Comparison of ENCODE assay signal across 19 cellular contexts in genomic region chr11:120390585-120390922, GRCh38. TPM values are rescaled to one million over a fixed set of nuclear protein-coding genes. Genes with fewer than 3 reads are reported as not detected.
DNase-seq lines count a peak whose midpoint lies in the region; ATAC-seq, FAIRE-seq and TF ChIP-seq lines count a peak whose summit lies in the region.
"Had no signal": no experiment of that assay in that cellular context is flagged by ENCODE, and none has a peak within 500 bp of the region (broad histone marks: within the 10 kb centered on the region; RNA-seq: fewer than 3 reads in every experiment).

No MANE protein-coding gene starts in this region.

- no peaks in the 10 kb centered on the region for H3K36me3 Mint-ChIP-seq in activated T-cell treated with anti-CD3 and anti-CD28 coated beads, Interleukin-2, amount 50 U/mL, for 24 hours (ENCODE audit: low read depth)
- H3K36me3 Mint-ChIP-seq: CD8-positive, alpha-beta T cell had no signal

- H3K9me3 Mint-ChIP-seq in activated T-cell treated with anti-CD3 and anti-CD28 coated beads, Interleukin-2, amount 50 U/mL, for 24 hours = peaks cover 4% of the 10 kb centered on the region

- H3K9me3 ChIP-seq in RWPE2 (ENCODE audit: severe bottlenecking) (peaks cover 4% of the 10 kb centered on the region), psoas muscle (no peaks in the 10 kb centered on the region), adrenal gland (replicated peaks in 1 of 3) (no peaks in the 10 kb centered on the region)
- H3K9me3 ChIP-seq: SK-N-SH had no signal

- H3K4me1 Mint-ChIP-seq in activated T-cell treated with anti-CD3 and anti-CD28 coated beads, Interleukin-2, amount 50 U/mL, for 24 hours (ENCODE audit: low read depth) = peaks cover 4% of the 10 kb centered on the region

- 0 out of 2 replicates have a peak, but pooled peaks cover 4% of the 10 kb centered on the region for H3K36me3 ChIP-seq in RWPE2 (ENCODE audit: low read depth)
- H3K36me3 ChIP-seq in psoas muscle (ENCODE audit: insufficient read depth in 1 of 2, low read depth in 1 of 2) = no peaks in the 10 kb centered on the region
- H3K36me3 ChIP-seq in adrenal gland (replicated peaks in 1 of 2) = no peaks in the 10 kb centered on the region
- H3K36me3 ChIP-seq: BLaER1 treated with 17β-estradiol and CSF1 and Interleukin-3, amounts not matched to agents 10 nM and 100 nM had no signal

- no peak overlapping the region for H3K4me3 Mint-ChIP-seq in activated T-cell treated with anti-CD3 and anti-CD28 coated beads, Interleukin-2, amount 50 U/mL, for 24 hours
- H3K4me3 Mint-ChIP-seq: CD8-positive, alpha-beta T cell; H9 had no signal

- H3K27ac Mint-ChIP-seq in activated T-cell treated with anti-CD3 and anti-CD28 coated beads, Interleukin-2, amount 50 U/mL, for 24 hours = no peak overlapping the region
- H3K27ac Mint-ChIP-seq: CD8-positive, alpha-beta T cell; H9 had no signal

- no peak for ATAC-seq in RWPE2 (ENCODE audit: low read depth)
- no peak for ATAC-seq in psoas muscle
- ATAC-seq in GM21360 (IDR thresholded peaks at IDR 0.05; ENCODE audit: unreplicated experiment) = no peak
- ATAC-seq in HG02759 (IDR thresholded peaks at IDR 0.05; ENCODE audit: unreplicated experiment) = no peak
- ATAC-seq: CD8-positive, alpha-beta T cell had no signal

- peak; percentile 31 for FAIRE-seq in GM19239 (lab: Jason Lieb, UNC)

- TF ChIP-seq CTCF in RWPE2 (IDR thresholded peaks at IDR 0.05; ENCODE audit: poor library complexity, severe bottlenecking) = no peak
- TF ChIP-seq CTCF in psoas muscle (IDR thresholded peaks at IDR 0.05) = no peak
- TF ChIP-seq CTCF in adrenal gland (IDR thresholded peaks at IDR 0.05) = no peak

- TF ChIP-seq POLR2A in adrenal gland (IDR thresholded peaks at IDR 0.05) = no peak

- intact Hi-C loops in psoas muscle (cut with DNase I) = no loop called here
- intact Hi-C loops in adrenal gland (cut with DNase I) = loop anchor here in 1 of 2 donors (10.0 kb wide), 1 partner anchor 46 kb away; no protein-coding TSS in a partner anchor

- H3K27me3 Mint-ChIP-seq in activated T-cell treated with anti-CD3 and anti-CD28 coated beads, Interleukin-2, amount 50 U/mL, for 24 hours = peaks cover 39% of the 10 kb centered on the region

- H3K27me3 ChIP-seq in RWPE2 (ENCODE audit: insufficient read depth, poor library complexity, severe bottlenecking) (no peaks in the 10 kb centered on the region), psoas muscle (ENCODE audit: insufficient read depth in 3 of 3, low read length in 2 of 3) (no peaks in the 10 kb centered on the region), adrenal gland (no peaks in the 10 kb centered on the region)
- H3K27me3 ChIP-seq: BLaER1 treated with 17β-estradiol and CSF1 and Interleukin-3, amounts not matched to agents 10 nM and 100 nM had no signal

- DNase-seq in GM19239 (ENCODE audit: insufficient read length, low spot score) (no peak), RWPE2 (ENCODE audit: low spot score) (no peak), kidney tubule cell (ENCODE audit: low spot score) (peak; percentile 17), psoas muscle (no peak), adrenal gland (no peak)
- no peak for DNase-seq in activated T-cell treated with anti-CD3 and anti-CD28 coated beads, Interleukin-2, amount 50 U/mL, for 24 hours
- DNase-seq: CD8-positive, alpha-beta T cell; H9; NCI-H1092 treated with DMSO at 0.1 percent for 48 hours; NCI-H146; NCI-H2029 treated with DMSO at 0.1 percent for 48 hours; NCI-H2171 treated with DMSO at 0.1 percent for 48 hours; NCI-H446; NCI-H526 treated with DMSO at 0.1 percent for 48 hours; SHP77; SK-N-SH had no signal

- H3K4me3 ChIP-seq in RWPE2 (ENCODE audit: severe bottlenecking) (no peak overlapping the region), psoas muscle (no peak overlapping the region), adrenal gland (no peak overlapping the region)
- H3K4me3 ChIP-seq: BLaER1 treated with 17β-estradiol and CSF1 and Interleukin-3, amounts not matched to agents 10 nM and 100 nM had no signal

- H3K27ac ChIP-seq in RWPE2 (ENCODE audit: poor library complexity, severe bottlenecking) (peak overlapping the region; percentile 34), psoas muscle (peak overlapping the region; percentile 66), adrenal gland (no peak overlapping the region)
- H3K27ac ChIP-seq: BLaER1 treated with 17β-estradiol and CSF1 and Interleukin-3, amounts not matched to agents 10 nM and 100 nM had no signal

- 70 to 76% (median 72%) methylated on average over 1 of the region's 1 CpG for WGBS in psoas muscle, 3 donors
- WGBS in adrenal gland, 4 donors = 88 to 96% (median 91%) methylated on average over 1 of the region's 1 CpG

- peaks cover 35% of the 10 kb centered on the region for H3K4me1 ChIP-seq in RWPE2 (ENCODE audit: insufficient read depth, poor library complexity, severe bottlenecking)
- peaks cover 60% of the 10 kb centered on the region for H3K4me1 ChIP-seq in psoas muscle
- H3K4me1 ChIP-seq in adrenal gland (replicated peaks in 1 of 2) = peaks cover 11 to 42% of the 10 kb centered on the region in 2 donors

RNA-seq across cellular contexts. Expression of gene ARHGEF12, which starts 54.3 kb away (rescaled TPM):
- total RNA-seq in psoas muscle (100 to 1,000 TPM in 1 of 4 donors, 10 to 100 TPM in 3; 45.6 to 102 (median 76.1) TPM), adrenal gland (100 to 1,000 TPM in 5 of 8 donors, 10 to 100 TPM in 3; 86.0 to 125 (median 109) TPM)
- polyA plus RNA-seq in psoas muscle (10 to 100 TPM; 14.8 to 40.0 (median 15.7) TPM), adrenal gland (10 to 100 TPM; 20.2 to 49.3 (median 24.5) TPM)

Comparison
In these comparisons a context has a peak if more than half of its experiments do, and no peak if none do; other contexts are left out.
1. H3K27ac ChIP-seq: peak in RWPE2 (single experiment) and psoas muscle (single experiment); none in adrenal gland (0 of 5).